Comparison of ENCODE assay signal across 22 cellular contexts in the genomic region with DNA sequence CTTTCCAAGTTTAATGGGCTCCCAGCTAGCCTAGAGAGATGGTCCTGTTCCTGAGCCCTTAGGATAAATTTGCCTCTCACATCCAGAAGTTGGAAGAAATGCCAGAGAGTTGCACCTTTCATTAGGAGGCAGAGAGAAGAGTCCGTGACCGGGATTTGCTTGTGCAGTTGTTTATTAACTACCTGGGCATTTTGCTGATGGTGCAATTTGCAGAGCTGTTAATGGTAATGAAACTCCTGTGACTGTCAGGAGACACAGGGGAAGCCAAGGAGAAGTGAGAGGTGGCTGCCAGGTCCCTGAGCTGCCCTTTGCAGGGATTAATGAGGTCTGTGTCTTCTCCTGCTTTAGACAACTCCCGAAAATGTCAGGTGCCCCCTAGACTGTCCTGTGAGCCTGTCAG.
"Had no signal": no experiment of that assay in that cellular context is flagged by ENCODE, and none has a peak within 500 bp of the region (broad histone marks: within the 10 kb centered on the region; RNA-seq: fewer than 3 reads in every experiment).

No MANE protein-coding gene starts in this region.

- H3K9me3 ChIP-seq: esophagus muscularis mucosa, left ventricle myocardium inferior, right atrium auricular region, thyroid gland had no signal

- ATAC-seq: activated CD8-positive, alpha-beta T cell treated with anti-CD3 and anti-CD28 coated beads for 36 hours; naive thymus-derived CD8-positive, alpha-beta T cell had no signal

- H3K27ac ChIP-seq: brain microvascular endothelial cell, esophagus muscularis mucosa, left ventricle myocardium inferior, neural progenitor cell, right atrium auricular region, thyroid gland, WERI-Rb-1 had no signal

- DNase-seq: activated CD4-positive, alpha-beta T cell treated with anti-CD3 and anti-CD28 coated beads, Interleukin-2, amount 10 ng/mL, durations not matched to agents 7 days and 5 days; activated CD4-positive, CD25-positive, alpha-beta regulatory T cell treated with anti-CD3 and anti-CD28 coated beads, Interleukin-2, amount 50 U/mL, for 72 hours; activated CD8-positive, alpha-beta T cell treated with anti-CD3 and anti-CD28 coated beads for 36 hours; activated gamma-delta T cell treated with Interleukin-2 at 50 U/mL for 16 hours; activated T-cell treated with anti-CD3 and anti-CD28 coated beads, Interleukin-2, amount 50 U/mL, for 1 hour; brain microvascular endothelial cell; central memory CD4-positive, alpha-beta T cell; dermis blood vessel endothelial cell; effector memory CD4-positive, alpha-beta T cell; left ventricle myocardium inferior; naive thymus-derived CD8-positive, alpha-beta T cell; stimulated activated CD4-positive, alpha-beta T cell treated with anti-CD3 and anti-CD28 coated beads, Interleukin-12 subunit alpha, Interleukin-12 subunit beta, amount 100 ng/mL, for 4 hours; substantia nigra; thyroid gland had no signal

- H3K4me1 ChIP-seq: esophagus muscularis mucosa, left ventricle myocardium inferior, neural progenitor cell, right atrium auricular region, thyroid gland had no signal

- H3K27me3 ChIP-seq: brain microvascular endothelial cell, right atrium auricular region, thyroid gland had no signal

- H3K9ac ChIP-seq: neural progenitor cell had no signal

- FAIRE-seq: endothelial cell of umbilical vein, frontal cortex, keratinocyte, TTC549 had no signal

- H3K36me3 ChIP-seq: brain microvascular endothelial cell, esophagus muscularis mucosa, left ventricle myocardium inferior, neural progenitor cell, right atrium auricular region, thyroid gland, WERI-Rb-1 had no signal

- H3K4me2 ChIP-seq: neural progenitor cell had no signal

- H3K4me3 ChIP-seq: esophagus muscularis mucosa, left ventricle myocardium inferior, neural progenitor cell, right atrium auricular region, thyroid gland had no signal

- H2AFZ ChIP-seq: neural progenitor cell had no signal
